Comparison of ENCODE assay signal across 1 cellular context in the genomic region with DNA sequence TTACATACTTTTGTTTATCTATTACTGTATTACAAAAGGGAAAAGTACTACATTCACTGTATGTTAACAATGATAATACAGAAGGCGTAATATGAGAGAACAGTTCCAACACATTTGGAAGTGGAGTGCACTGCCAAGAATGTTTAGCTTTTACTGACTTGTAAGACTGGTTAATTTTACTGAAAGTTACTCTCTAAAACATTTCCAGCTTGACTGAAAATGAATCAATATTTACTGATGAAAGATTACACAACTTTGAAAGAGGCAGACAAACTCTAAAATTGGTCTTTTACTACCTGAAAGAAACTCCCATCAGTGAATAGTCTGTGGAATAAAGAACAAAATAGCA.
TF ChIP-seq lines count a peak whose summit lies in the region.

No MANE protein-coding gene starts in this region.

TF ChIP-seq in HepG2, 621 proteins besides CTCF, POLR2A, EP300 and RAD21 (continued from another document and continues in another):
- TF ChIP-seq, protein P1, sequence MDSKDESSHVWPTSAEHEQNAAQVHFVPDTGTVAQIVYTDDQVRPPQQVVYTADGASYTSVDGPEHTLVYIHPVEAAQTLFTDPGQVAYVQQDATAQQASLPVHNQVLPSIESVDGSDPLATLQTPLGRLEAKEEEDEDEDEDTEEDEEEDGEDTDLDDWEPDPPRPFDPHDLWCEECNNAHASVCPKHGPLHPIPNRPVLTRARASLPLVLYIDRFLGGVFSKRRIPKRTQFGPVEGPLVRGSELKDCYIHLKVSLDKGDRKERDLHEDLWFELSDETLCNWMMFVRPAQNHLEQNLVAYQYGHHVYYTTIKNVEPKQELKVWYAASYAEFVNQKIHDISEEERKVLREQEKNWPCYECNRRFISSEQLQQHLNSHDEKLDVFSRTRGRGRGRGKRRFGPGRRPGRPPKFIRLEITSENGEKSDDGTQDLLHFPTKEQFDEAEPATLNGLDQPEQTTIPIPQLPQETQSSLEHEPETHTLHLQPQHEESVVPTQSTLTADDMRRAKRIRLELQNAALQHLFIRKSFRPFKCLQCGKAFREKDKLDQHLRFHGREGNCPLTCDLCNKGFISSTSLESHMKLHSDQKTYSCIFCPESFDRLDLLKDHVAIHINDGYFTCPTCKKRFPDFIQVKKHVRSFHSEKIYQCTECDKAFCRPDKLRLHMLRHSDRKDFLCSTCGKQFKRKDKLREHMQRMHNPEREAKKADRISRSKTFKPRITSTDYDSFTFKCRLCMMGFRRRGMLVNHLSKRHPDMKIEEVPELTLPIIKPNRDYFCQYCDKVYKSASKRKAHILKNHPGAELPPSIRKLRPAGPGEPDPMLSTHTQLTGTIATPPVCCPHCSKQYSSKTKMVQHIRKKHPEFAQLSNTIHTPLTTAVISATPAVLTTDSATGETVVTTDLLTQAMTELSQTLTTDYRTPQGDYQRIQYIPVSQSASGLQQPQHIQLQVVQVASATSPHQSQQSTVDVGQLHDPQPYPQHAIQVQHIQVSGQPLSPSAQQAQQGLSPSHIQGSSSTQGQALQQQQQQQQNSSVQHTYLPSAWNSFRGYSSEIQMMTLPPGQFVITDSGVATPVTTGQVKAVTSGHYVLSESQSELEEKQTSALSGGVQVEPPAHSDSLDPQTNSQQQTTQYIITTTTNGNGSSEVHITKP (CRISPR knock-in tag; IDR thresholded peaks at IDR 0.05; ENCODE audit: low read depth): no peak
- TF ChIP-seq ISL2 (CRISPR knock-in tag; IDR thresholded peaks at IDR 0.05) (no peak), CEBPG (CRISPR knock-in tag; IDR thresholded peaks at IDR 0.05) (peak; percentile 58; the same call in 1 of the 2 replicates), SALL2 (CRISPR knock-in tag; IDR thresholded peaks at IDR 0.05) (no peak), HDAC1 (CRISPR knock-in tag; IDR thresholded peaks at IDR 0.05) (0 out of 2 replicates have a peak, but pooled peaks have one; percentile 24), HMG20A (CRISPR knock-in tag; IDR thresholded peaks at IDR 0.05; ENCODE audit: borderline replicate concordance) (no peak), GATAD2A (CRISPR knock-in tag; IDR thresholded peaks at IDR 0.05) (0 out of 2 replicates have a peak, but pooled peaks have one; percentile 47), CHD2 (IDR thresholded peaks at IDR 0.05; ENCODE audit: low read depth, low read length) (no peak), ZNF549 (CRISPR knock-in tag; IDR thresholded peaks at IDR 0.05) (no peak), SOX5 (CRISPR knock-in tag; IDR thresholded peaks at IDR 0.05; ENCODE audit: borderline replicate concordance) (peak; percentile 14; the same call in 1 of the 2 replicates), KLF16 (CRISPR knock-in tag; IDR thresholded peaks at IDR 0.05) (peak in 1 of 2 experiments; percentile 12; a peak in 1 of 4 replicates), PTBP1 (IDR thresholded peaks at IDR 0.05; ENCODE audit: low read depth, low read length, poor library complexity, severe bottlenecking) (no peak), DNMT1 (CRISPR knock-in tag; IDR thresholded peaks at IDR 0.05) (no peak), RFXAP (CRISPR knock-in tag; IDR thresholded peaks at IDR 0.05; ENCODE audit: borderline replicate concordance) (no peak), SOX13 (IDR thresholded peaks at IDR 0.05) (no peak), SOX13 (CRISPR knock-in tag; conservative IDR thresholded peaks at IDR 0.05 in 1 of 2, IDR thresholded peaks at IDR 0.05 in 1 of 2) (peak in 1 of 2 experiments; percentile 32; a peak in 1 of 4 replicates), MBNL3 (CRISPR knock-in tag; conservative IDR thresholded peaks at IDR 0.05) (no peak), PPARG (CRISPR knock-in tag; conservative IDR thresholded peaks at IDR 0.05) (0 out of 2 replicates have a peak, but pooled peaks have one; percentile 11), NR2F2 (IDR thresholded peaks at IDR 0.05; ENCODE audit: borderline replicate concordance, low read depth) (0 out of 2 replicates have a peak, but pooled peaks have one; percentile 52), SIX1 (CRISPR knock-in tag; IDR thresholded peaks at IDR 0.05; ENCODE audit: borderline replicate concordance) (peak; percentile 38; the same call in 1 of the 2 replicates), ATAD3A (CRISPR knock-in tag; IDR thresholded peaks at IDR 0.05) (no peak)
- TF ChIP-seq, protein P2, sequence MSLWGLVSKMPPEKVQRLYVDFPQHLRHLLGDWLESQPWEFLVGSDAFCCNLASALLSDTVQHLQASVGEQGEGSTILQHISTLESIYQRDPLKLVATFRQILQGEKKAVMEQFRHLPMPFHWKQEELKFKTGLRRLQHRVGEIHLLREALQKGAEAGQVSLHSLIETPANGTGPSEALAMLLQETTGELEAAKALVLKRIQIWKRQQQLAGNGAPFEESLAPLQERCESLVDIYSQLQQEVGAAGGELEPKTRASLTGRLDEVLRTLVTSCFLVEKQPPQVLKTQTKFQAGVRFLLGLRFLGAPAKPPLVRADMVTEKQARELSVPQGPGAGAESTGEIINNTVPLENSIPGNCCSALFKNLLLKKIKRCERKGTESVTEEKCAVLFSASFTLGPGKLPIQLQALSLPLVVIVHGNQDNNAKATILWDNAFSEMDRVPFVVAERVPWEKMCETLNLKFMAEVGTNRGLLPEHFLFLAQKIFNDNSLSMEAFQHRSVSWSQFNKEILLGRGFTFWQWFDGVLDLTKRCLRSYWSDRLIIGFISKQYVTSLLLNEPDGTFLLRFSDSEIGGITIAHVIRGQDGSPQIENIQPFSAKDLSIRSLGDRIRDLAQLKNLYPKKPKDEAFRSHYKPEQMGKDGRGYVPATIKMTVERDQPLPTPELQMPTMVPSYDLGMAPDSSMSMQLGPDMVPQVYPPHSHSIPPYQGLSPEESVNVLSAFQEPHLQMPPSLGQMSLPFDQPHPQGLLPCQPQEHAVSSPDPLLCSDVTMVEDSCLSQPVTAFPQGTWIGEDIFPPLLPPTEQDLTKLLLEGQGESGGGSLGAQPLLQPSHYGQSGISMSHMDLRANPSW (CRISPR knock-in tag; IDR thresholded peaks at IDR 0.05; ENCODE audit: borderline replicate concordance): no peak
- TF ChIP-seq, protein P3, sequence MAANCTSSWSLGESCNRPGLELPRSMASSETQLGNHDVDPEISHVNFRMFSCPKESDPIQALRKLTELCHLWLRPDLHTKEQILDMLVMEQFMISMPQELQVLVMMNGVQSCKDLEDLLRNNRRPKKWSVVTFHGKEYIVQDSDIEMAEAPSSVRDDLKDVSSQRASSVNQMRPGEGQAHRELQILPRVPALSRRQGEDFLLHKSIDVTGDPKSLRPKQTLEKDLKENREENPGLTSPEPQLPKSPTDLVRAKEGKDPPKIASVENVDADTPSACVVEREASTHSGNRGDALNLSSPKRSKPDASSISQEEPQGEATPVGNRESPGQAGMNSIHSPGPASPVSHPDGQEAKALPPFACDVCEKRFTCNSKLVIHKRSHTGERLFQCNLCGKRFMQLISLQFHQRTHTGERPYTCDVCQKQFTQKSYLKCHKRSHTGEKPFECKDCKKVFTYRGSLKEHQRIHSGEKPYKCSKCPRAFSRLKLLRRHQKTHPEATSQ (CRISPR knock-in tag; IDR thresholded peaks at IDR 0.05; ENCODE audit: borderline replicate concordance): no peak
- TF ChIP-seq, protein P4, sequence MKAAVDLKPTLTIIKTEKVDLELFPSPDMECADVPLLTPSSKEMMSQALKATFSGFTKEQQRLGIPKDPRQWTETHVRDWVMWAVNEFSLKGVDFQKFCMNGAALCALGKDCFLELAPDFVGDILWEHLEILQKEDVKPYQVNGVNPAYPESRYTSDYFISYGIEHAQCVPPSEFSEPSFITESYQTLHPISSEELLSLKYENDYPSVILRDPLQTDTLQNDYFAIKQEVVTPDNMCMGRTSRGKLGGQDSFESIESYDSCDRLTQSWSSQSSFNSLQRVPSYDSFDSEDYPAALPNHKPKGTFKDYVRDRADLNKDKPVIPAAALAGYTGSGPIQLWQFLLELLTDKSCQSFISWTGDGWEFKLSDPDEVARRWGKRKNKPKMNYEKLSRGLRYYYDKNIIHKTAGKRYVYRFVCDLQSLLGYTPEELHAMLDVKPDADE (CRISPR knock-in tag; IDR thresholded peaks at IDR 0.05): no peak
- TF ChIP-seq, protein P5, sequence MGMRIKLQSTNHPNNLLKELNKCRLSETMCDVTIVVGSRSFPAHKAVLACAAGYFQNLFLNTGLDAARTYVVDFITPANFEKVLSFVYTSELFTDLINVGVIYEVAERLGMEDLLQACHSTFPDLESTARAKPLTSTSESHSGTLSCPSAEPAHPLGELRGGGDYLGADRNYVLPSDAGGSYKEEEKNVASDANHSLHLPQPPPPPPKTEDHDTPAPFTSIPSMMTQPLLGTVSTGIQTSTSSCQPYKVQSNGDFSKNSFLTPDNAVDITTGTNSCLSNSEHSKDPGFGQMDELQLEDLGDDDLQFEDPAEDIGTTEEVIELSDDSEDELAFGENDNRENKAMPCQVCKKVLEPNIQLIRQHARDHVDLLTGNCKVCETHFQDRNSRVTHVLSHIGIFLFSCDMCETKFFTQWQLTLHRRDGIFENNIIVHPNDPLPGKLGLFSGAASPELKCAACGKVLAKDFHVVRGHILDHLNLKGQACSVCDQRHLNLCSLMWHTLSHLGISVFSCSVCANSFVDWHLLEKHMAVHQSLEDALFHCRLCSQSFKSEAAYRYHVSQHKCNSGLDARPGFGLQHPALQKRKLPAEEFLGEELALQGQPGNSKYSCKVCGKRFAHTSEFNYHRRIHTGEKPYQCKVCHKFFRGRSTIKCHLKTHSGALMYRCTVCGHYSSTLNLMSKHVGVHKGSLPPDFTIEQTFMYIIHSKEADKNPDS (CRISPR knock-in tag; IDR thresholded peaks at IDR 0.05): no peak
- TF ChIP-seq, protein P6, sequence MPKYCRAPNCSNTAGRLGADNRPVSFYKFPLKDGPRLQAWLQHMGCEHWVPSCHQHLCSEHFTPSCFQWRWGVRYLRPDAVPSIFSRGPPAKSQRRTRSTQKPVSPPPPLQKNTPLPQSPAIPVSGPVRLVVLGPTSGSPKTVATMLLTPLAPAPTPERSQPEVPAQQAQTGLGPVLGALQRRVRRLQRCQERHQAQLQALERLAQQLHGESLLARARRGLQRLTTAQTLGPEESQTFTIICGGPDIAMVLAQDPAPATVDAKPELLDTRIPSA (CRISPR knock-in tag; IDR thresholded peaks at IDR 0.05; ENCODE audit: borderline replicate concordance): no peak
- TF ChIP-seq, protein P7, sequence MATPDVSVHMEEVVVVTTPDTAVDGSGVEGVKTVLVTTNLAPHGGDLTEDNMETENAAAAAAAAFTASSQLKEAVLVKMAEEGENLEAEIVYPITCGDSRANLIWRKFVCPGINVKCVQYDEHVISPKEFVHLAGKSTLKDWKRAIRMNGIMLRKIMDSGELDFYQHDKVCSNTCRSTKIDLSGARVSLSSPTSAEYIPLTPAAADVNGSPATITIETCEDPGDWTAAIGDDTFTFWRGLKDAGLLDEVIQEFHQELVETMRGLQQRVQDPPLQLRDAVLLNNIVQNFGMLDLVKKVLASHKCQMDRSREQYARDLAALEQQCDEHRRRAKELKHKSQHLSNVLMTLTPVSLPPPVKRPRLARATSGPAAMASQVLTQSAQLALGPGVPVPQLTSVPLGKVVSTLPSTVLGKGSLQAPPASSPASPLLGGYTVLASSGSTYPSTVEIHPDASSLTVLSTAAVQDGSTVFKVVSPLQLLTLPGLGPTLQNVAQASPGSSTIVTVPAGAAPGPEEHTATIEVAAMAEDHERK (CRISPR knock-in tag; IDR thresholded peaks at IDR 0.05; ENCODE audit: low read depth): no peak
- TF ChIP-seq, protein P8, sequence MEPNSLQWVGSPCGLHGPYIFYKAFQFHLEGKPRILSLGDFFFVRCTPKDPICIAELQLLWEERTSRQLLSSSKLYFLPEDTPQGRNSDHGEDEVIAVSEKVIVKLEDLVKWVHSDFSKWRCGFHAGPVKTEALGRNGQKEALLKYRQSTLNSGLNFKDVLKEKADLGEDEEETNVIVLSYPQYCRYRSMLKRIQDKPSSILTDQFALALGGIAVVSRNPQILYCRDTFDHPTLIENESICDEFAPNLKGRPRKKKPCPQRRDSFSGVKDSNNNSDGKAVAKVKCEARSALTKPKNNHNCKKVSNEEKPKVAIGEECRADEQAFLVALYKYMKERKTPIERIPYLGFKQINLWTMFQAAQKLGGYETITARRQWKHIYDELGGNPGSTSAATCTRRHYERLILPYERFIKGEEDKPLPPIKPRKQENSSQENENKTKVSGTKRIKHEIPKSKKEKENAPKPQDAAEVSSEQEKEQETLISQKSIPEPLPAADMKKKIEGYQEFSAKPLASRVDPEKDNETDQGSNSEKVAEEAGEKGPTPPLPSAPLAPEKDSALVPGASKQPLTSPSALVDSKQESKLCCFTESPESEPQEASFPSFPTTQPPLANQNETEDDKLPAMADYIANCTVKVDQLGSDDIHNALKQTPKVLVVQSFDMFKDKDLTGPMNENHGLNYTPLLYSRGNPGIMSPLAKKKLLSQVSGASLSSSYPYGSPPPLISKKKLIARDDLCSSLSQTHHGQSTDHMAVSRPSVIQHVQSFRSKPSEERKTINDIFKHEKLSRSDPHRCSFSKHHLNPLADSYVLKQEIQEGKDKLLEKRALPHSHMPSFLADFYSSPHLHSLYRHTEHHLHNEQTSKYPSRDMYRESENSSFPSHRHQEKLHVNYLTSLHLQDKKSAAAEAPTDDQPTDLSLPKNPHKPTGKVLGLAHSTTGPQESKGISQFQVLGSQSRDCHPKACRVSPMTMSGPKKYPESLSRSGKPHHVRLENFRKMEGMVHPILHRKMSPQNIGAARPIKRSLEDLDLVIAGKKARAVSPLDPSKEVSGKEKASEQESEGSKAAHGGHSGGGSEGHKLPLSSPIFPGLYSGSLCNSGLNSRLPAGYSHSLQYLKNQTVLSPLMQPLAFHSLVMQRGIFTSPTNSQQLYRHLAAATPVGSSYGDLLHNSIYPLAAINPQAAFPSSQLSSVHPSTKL (CRISPR knock-in tag; IDR thresholded peaks at IDR 0.05): peak; percentile 29; the same call in 1 of the 2 replicates
- TF ChIP-seq, protein P9, sequence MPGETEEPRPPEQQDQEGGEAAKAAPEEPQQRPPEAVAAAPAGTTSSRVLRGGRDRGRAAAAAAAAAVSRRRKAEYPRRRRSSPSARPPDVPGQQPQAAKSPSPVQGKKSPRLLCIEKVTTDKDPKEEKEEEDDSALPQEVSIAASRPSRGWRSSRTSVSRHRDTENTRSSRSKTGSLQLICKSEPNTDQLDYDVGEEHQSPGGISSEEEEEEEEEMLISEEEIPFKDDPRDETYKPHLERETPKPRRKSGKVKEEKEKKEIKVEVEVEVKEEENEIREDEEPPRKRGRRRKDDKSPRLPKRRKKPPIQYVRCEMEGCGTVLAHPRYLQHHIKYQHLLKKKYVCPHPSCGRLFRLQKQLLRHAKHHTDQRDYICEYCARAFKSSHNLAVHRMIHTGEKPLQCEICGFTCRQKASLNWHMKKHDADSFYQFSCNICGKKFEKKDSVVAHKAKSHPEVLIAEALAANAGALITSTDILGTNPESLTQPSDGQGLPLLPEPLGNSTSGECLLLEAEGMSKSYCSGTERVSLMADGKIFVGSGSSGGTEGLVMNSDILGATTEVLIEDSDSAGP (CRISPR knock-in tag; IDR thresholded peaks at IDR 0.05; ENCODE audit: borderline replicate concordance): no peak
- TF ChIP-seq, protein P10, sequence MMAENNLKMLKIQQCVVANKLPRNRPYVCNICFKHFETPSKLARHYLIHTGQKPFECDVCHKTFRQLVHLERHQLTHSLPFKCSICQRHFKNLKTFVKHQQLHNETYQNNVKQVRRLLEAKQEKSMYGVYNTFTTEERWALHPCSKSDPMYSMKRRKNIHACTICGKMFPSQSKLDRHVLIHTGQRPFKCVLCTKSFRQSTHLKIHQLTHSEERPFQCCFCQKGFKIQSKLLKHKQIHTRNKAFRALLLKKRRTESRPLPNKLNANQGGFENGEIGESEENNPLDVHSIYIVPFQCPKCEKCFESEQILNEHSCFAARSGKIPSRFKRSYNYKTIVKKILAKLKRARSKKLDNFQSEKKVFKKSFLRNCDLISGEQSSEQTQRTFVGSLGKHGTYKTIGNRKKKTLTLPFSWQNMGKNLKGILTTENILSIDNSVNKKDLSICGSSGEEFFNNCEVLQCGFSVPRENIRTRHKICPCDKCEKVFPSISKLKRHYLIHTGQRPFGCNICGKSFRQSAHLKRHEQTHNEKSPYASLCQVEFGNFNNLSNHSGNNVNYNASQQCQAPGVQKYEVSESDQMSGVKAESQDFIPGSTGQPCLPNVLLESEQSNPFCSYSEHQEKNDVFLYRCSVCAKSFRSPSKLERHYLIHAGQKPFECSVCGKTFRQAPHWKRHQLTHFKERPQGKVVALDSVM (CRISPR knock-in tag; IDR thresholded peaks at IDR 0.05): no peak
